Comparison of ENCODE assay signal across 8 cellular contexts in genomic region chr2:42360493-42360889, GRCh38. TPM values are rescaled to one million over a fixed set of nuclear protein-coding genes. Genes with fewer than 3 reads are reported as not detected.
DNase-seq lines count a peak whose midpoint lies in the region; ATAC-seq and TF ChIP-seq lines count a peak whose summit lies in the region.

No MANE protein-coding gene starts in this region.

- H3K4me3 Mint-ChIP-seq in T-helper 2 cell treated with Interferon-gamma antibody and Interleukin-4, amounts not matched to agents 5 μg/mL and 100 μg/mL, for 36 hours: peak overlapping the region; percentile 90

- 0 to 1% methylated on average over 13 to 15 of the region's 15 CpGs for WGBS in testis, 2 donors

- DNase-seq in T-helper 2 cell treated with Interferon-gamma antibody and Interleukin-4, amounts not matched to agents 5 μg/mL and 100 μg/mL, for 36 hours (ENCODE audit: low spot score): no peak
- no peak for DNase-seq in T-helper 2 cell
- DNase-seq in astrocyte of the cerebellum (ENCODE audit: low read depth): no peak
- peak; percentile 35 for DNase-seq in left kidney (ENCODE audit: low read depth, low spot score)
- DNase-seq in testis: no peak
- no peak for DNase-seq in GM03348 (ENCODE audit: low spot score)

- intact Hi-C loops in testis (cut with DNase I; ENCODE audit: low total_unique reads): no loop called here

- no peaks in the 10 kb centered on the region for H3K36me3 ChIP-seq in testis (ENCODE audit: low read depth, missing control alignments)

- no peaks in the 10 kb centered on the region for H3K27me3 Mint-ChIP-seq in T-helper 2 cell treated with Interferon-gamma antibody and Interleukin-4, amounts not matched to agents 5 μg/mL and 100 μg/mL, for 36 hours (ENCODE audit: low read depth)

- H3K36me3 Mint-ChIP-seq in T-helper 2 cell treated with Interferon-gamma antibody and Interleukin-4, amounts not matched to agents 5 μg/mL and 100 μg/mL, for 36 hours (ENCODE audit: low read depth): peaks cover 13% of the 10 kb centered on the region

- peaks cover 38% of the 10 kb centered on the region for H3K4me1 Mint-ChIP-seq in T-helper 2 cell treated with Interferon-gamma antibody and Interleukin-4, amounts not matched to agents 5 μg/mL and 100 μg/mL, for 36 hours (ENCODE audit: low read depth)

- H3K4me3 ChIP-seq in astrocyte of the cerebellum (ENCODE audit: low read depth, low read length): peak overlapping the region; percentile 85
- peak overlapping the region; percentile 91 to 100 for H3K4me3 ChIP-seq in testis

- H3K27ac ChIP-seq in testis: peak overlapping the region; percentile 85 to 99

- TF ChIP-seq POLR2A in testis (IDR thresholded peaks at IDR 0.05): no peak

- H3K9me3 ChIP-seq in testis: no peaks in the 10 kb centered on the region

- H3K4me1 ChIP-seq in testis: peaks cover 24% of the 10 kb centered on the region

- in situ Hi-C loops in astrocyte of the cerebellum (cut with HindIII; ENCODE audit: low sequenced_read_pairs): no loop called here

- H3K27ac Mint-ChIP-seq in T-helper 2 cell treated with Interferon-gamma antibody and Interleukin-4, amounts not matched to agents 5 μg/mL and 100 μg/mL, for 36 hours: peak overlapping the region; percentile 98

- TF ChIP-seq CTCF in astrocyte of the cerebellum (IDR thresholded peaks at IDR 0.05; ENCODE audit: low read depth, low read length, missing control alignments): no peak
- no peak for TF ChIP-seq CTCF in testis (IDR thresholded peaks at IDR 0.05)

- H3K9me3 Mint-ChIP-seq in T-helper 2 cell treated with Interferon-gamma antibody and Interleukin-4, amounts not matched to agents 5 μg/mL and 100 μg/mL, for 36 hours: no peaks in the 10 kb centered on the region

- no peaks in the 10 kb centered on the region for H3K27me3 ChIP-seq in testis

- ATAC-seq in HG03571 (IDR thresholded peaks at IDR 0.05; ENCODE audit: unreplicated experiment): no peak
- no peak for ATAC-seq in GM21367 (IDR thresholded peaks at IDR 0.05; ENCODE audit: unreplicated experiment)

RNA-seq across cellular contexts. Expression of gene COX7A2L, which starts 0.5 kb away (rescaled TPM):
- 100 to 1,000 TPM; 134 to 142 TPM for total RNA-seq in testis
- polyA plus RNA-seq in testis (ENCODE audit: insufficient read depth, low read depth, low replicate concordance): 143 TPM
